ENCODE assay signal across 16 cellular contexts in the genomic region with DNA sequence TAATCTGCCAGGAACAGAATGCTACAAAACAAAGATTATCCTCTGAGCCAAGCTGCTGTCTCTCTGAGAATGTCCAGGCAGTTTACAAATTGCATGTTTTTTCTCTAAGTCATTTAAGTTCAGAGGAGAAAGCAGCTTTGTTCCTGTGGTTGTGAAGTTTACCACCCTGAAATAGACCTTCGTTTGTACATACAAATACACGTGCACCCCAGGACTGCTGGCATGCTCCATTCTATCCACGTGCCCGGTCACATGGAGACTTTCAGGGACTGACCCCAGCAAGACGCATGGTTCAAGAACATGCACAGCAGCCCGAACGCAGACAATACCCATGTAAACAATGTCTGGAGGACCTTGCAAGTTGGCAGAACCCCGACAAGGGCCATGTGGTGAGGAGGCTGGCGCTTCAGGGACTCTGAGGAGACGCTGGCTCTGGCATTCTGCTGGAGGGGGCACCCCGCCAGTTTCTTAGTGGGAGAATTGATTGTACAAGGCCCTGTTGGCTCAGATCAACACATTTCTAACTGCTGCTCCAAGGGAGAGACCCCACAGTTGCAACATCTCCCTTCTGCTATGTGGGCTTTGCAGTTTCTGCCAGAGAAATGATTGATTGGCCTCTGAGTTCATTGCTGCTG. TPM values are rescaled to one million over a fixed set of nuclear protein-coding genes. Genes with fewer than 3 reads are reported as not detected.
A peak's percentile ranks its signal among the peaks of the same experiment; 100 is the strongest.
DNase-seq lines count a peak whose midpoint lies in the region; ATAC-seq and TF ChIP-seq lines count a peak whose summit lies in the region.
"Had no signal": no experiment of that assay in that cellular context is flagged by ENCODE, and none has a peak within 500 bp of the region (broad histone marks: within the 10 kb centered on the region; RNA-seq: fewer than 3 reads in every experiment).

No MANE protein-coding gene starts in this region.

- TF ChIP-seq CTCF in activated CD8-positive, alpha-beta T cell treated with anti-CD3 and anti-CD28 coated beads for 36 hours (IDR thresholded peaks at IDR 0.05): no peak
- TF ChIP-seq CTCF in endodermal cell (conservative IDR thresholded peaks at IDR 0.05): no peak
- no peak for TF ChIP-seq CTCF in testis (IDR thresholded peaks at IDR 0.05)

- intact Hi-C loops in activated CD8-positive, alpha-beta T cell treated with anti-CD3 and anti-CD28 coated beads for 36 hours (cut with micrococcal nuclease): no loop called here
- intact Hi-C loops in testis (cut with DNase I; ENCODE audit: low total_unique reads): loop anchor here (5.0 kb wide), 3 partner anchors 46 to 136 kb away; a partner anchor contains a TSS

- H3K27me3 Mint-ChIP-seq in activated CD8-positive, alpha-beta T cell treated with anti-CD3 and anti-CD28 coated beads, Interleukin-2, amount 10 ng/mL, durations not matched to agents 7 days and 5 days (ENCODE audit: low read depth): peaks cover 5% of the 10 kb centered on the region
- no peaks in the 10 kb centered on the region for H3K27me3 Mint-ChIP-seq in activated CD8-positive, alpha-beta T cell treated with anti-CD3 and anti-CD28 coated beads for 36 hours
- H3K27me3 Mint-ChIP-seq in endodermal cell (ENCODE audit: insufficient read depth): peaks cover 7% of the 10 kb centered on the region

- H3K9me3 ChIP-seq in endodermal cell (ENCODE audit: control insufficient read depth, low read length): no peaks in the 10 kb centered on the region
- H3K9me3 ChIP-seq in testis: no peaks in the 10 kb centered on the region
- H3K9me3 ChIP-seq: A549 had no signal

- no peak for DNase-seq in activated CD8-positive, alpha-beta T cell treated with anti-CD3 and anti-CD28 coated beads, Interleukin-2, amount 10 ng/mL, durations not matched to agents 7 days and 5 days
- DNase-seq in activated CD8-positive, alpha-beta T cell treated with anti-CD3 and anti-CD28 coated beads for 36 hours: no peak
- no peak for DNase-seq in endodermal cell
- DNase-seq in midbrain (lab: John Stamatoyannopoulos, UW): peak; percentile 34
- peak; percentile 66 for DNase-seq in testis
- DNase-seq in NCI-H2029 treated with DMSO at 0.1 percent for 48 hours (lab: John Stamatoyannopoulos, UW): no peak
- DNase-seq: foreskin keratinocyte; NCI-H1694; NK-92 treated with Interleukin-12 subunit alpha and Interleukin-12 subunit beta, amount 100 ng/mL, for 24 hours; stimulated activated CD8-positive, alpha-beta memory T cell treated with anti-CD3 and anti-CD28 coated beads, Interleukin-4, amount 100 ng/mL, for 48 hours had no signal

- WGBS in endodermal cell (ENCODE audit: insufficient coverage in 1 of 2, insufficient read length in 1 of 2), 2 experiments: 81 to 94% methylated on average over 6 to 11 of the region's 11 CpGs
- WGBS in testis, 2 donors: 35 to 43% methylated on average over 10 to 11 of the region's 11 CpGs

- POLR2A ChIA-PET in activated CD8-positive, alpha-beta T cell treated with anti-CD3 and anti-CD28 coated beads, Interleukin-2, amount 10 ng/mL, durations not matched to agents 7 days and 5 days (lab: Charles Lee): interaction anchor here (0.7 to 1.9 kb wide), 5 partner anchors 10 to 111 kb away, joined by 3 to 6 read pairs (median 3); a partner anchor contains a TSS
- POLR2A ChIA-PET in activated CD8-positive, alpha-beta T cell treated with anti-CD3 and anti-CD28 coated beads for 36 hours (lab: Charles Lee): interaction anchor here (3.0 kb wide), 1 partner anchor 95 kb away, joined by 9 read pairs; a partner anchor contains a TSS

- H3K36me3 Mint-ChIP-seq in activated CD8-positive, alpha-beta T cell treated with anti-CD3 and anti-CD28 coated beads, Interleukin-2, amount 10 ng/mL, durations not matched to agents 7 days and 5 days (ENCODE audit: low read depth): no peaks in the 10 kb centered on the region
- H3K36me3 Mint-ChIP-seq in activated CD8-positive, alpha-beta T cell treated with anti-CD3 and anti-CD28 coated beads for 36 hours (ENCODE audit: low read depth): no peaks in the 10 kb centered on the region
- no peaks in the 10 kb centered on the region for H3K36me3 Mint-ChIP-seq in endodermal cell (ENCODE audit: low read depth)
- H3K36me3 Mint-ChIP-seq: memory B cell had no signal

- H3K27ac ChIP-seq in endodermal cell (ENCODE audit: low read depth, low read length) (peak overlapping the region; percentile 44), testis (peak overlapping the region; percentile 46 to 78)
- H3K27ac ChIP-seq: A549, foreskin keratinocyte had no signal

- peak overlapping the region; percentile 84 for H3K27ac Mint-ChIP-seq in activated CD8-positive, alpha-beta T cell treated with anti-CD3 and anti-CD28 coated beads, Interleukin-2, amount 10 ng/mL, durations not matched to agents 7 days and 5 days
- H3K27ac Mint-ChIP-seq in activated CD8-positive, alpha-beta T cell treated with anti-CD3 and anti-CD28 coated beads for 36 hours: no peak overlapping the region
- H3K27ac Mint-ChIP-seq in endodermal cell: no peak overlapping the region
- H3K27ac Mint-ChIP-seq: memory B cell had no signal

- no peaks in the 10 kb centered on the region for H3K27me3 ChIP-seq in endodermal cell (ENCODE audit: control insufficient read depth, insufficient read depth, low read length, poor library complexity, severe bottlenecking)
- H3K27me3 ChIP-seq in testis: no peaks in the 10 kb centered on the region

- ATAC-seq in activated CD8-positive, alpha-beta T cell treated with anti-CD3 and anti-CD28 coated beads, Interleukin-2, amount 10 ng/mL, durations not matched to agents 7 days and 5 days: no peak
- no peak for ATAC-seq in activated CD8-positive, alpha-beta T cell treated with anti-CD3 and anti-CD28 coated beads for 36 hours
- ATAC-seq in HG03439 (IDR thresholded peaks at IDR 0.05; ENCODE audit: unreplicated experiment) (no peak), GM21528 (IDR thresholded peaks at IDR 0.05; ENCODE audit: low FRiP score, unreplicated experiment) (no peak)
- ATAC-seq: A549, foreskin keratinocyte had no signal

- H3K4me1 ChIP-seq in endodermal cell (ENCODE audit: control insufficient read depth, insufficient read depth, low read length) (peaks cover 8% of the 10 kb centered on the region), testis (peaks cover 46% of the 10 kb centered on the region)
- H3K4me1 ChIP-seq: A549, foreskin keratinocyte had no signal

- H3K9me3 Mint-ChIP-seq in activated CD8-positive, alpha-beta T cell treated with anti-CD3 and anti-CD28 coated beads, Interleukin-2, amount 10 ng/mL, durations not matched to agents 7 days and 5 days (ENCODE audit: insufficient read depth): no peaks in the 10 kb centered on the region
- H3K9me3 Mint-ChIP-seq in activated CD8-positive, alpha-beta T cell treated with anti-CD3 and anti-CD28 coated beads for 36 hours: no peaks in the 10 kb centered on the region
- no peaks in the 10 kb centered on the region for H3K9me3 Mint-ChIP-seq in endodermal cell
- H3K9me3 Mint-ChIP-seq: memory B cell; T-helper 1 cell treated with Interleukin-12 subunit alpha and Interleukin-12 subunit beta and Interleukin-4 antibody, amounts not matched to agents 30 μg/mL and 1 μg/mL, for 36 hours had no signal

- peaks cover 37% of the 10 kb centered on the region for H3K4me1 Mint-ChIP-seq in activated CD8-positive, alpha-beta T cell treated with anti-CD3 and anti-CD28 coated beads, Interleukin-2, amount 10 ng/mL, durations not matched to agents 7 days and 5 days (ENCODE audit: low read depth)
- H3K4me1 Mint-ChIP-seq in activated CD8-positive, alpha-beta T cell treated with anti-CD3 and anti-CD28 coated beads for 36 hours (ENCODE audit: low read depth): peaks cover 18% of the 10 kb centered on the region
- peaks cover 11% of the 10 kb centered on the region for H3K4me1 Mint-ChIP-seq in endodermal cell

- no peak overlapping the region for H3K4me3 Mint-ChIP-seq in activated CD8-positive, alpha-beta T cell treated with anti-CD3 and anti-CD28 coated beads, Interleukin-2, amount 10 ng/mL, durations not matched to agents 7 days and 5 days
- H3K4me3 Mint-ChIP-seq in activated CD8-positive, alpha-beta T cell treated with anti-CD3 and anti-CD28 coated beads for 36 hours: no peak overlapping the region
- no peak overlapping the region for H3K4me3 Mint-ChIP-seq in endodermal cell
- H3K4me3 Mint-ChIP-seq: memory B cell; T-helper 1 cell treated with Interleukin-12 subunit alpha and Interleukin-12 subunit beta and Interleukin-4 antibody, amounts not matched to agents 30 μg/mL and 1 μg/mL, for 36 hours had no signal

- H3K9ac ChIP-seq in endodermal cell (ENCODE audit: extremely low read depth, low read length, poor library complexity, severe bottlenecking): no peak overlapping the region

- CTCF ChIA-PET in activated CD8-positive, alpha-beta T cell treated with anti-CD3 and anti-CD28 coated beads, Interleukin-2, amount 10 ng/mL, durations not matched to agents 7 days and 5 days (lab: Charles Lee): interaction anchor here (0.7 to 13.3 kb wide), 8 partner anchors 9 to 120 kb away, joined by 3 to 253 read pairs (median 4); a partner anchor contains a TSS
- CTCF ChIA-PET in activated CD8-positive, alpha-beta T cell treated with anti-CD3 and anti-CD28 coated beads for 36 hours (lab: Charles Lee): interaction anchor here (0.8 to 6.8 kb wide), 8 partner anchors 10 to 159 kb away, joined by 3 to 147 read pairs (median 24); a partner anchor contains a TSS

- TF ChIP-seq POLR2A in testis (IDR thresholded peaks at IDR 0.05): no peak

- H3K4me3 ChIP-seq in endodermal cell (ENCODE audit: low read length) (no peak overlapping the region), testis (no peak overlapping the region)
- H3K4me3 ChIP-seq: A549 had no signal

- no peaks in the 10 kb centered on the region for H3K36me3 ChIP-seq in endodermal cell (ENCODE audit: control insufficient read depth, insufficient read depth, low read length)
- no peaks in the 10 kb centered on the region for H3K36me3 ChIP-seq in testis (ENCODE audit: low read depth, missing control alignments)

RNA-seq across cellular contexts. Expression of a gene that starts 33.3 kb away (rescaled TPM):
- 1 to 10 TPM in 1 of 2 experiments, under 1 TPM in 1; 0.39 to 1.2 TPM for total RNA-seq in activated CD8-positive, alpha-beta T cell treated with anti-CD3 and anti-CD28 coated beads, Interleukin-2, amount 10 ng/mL, durations not matched to agents 7 days and 5 days
- total RNA-seq in activated CD8-positive, alpha-beta T cell treated with anti-CD3 and anti-CD28 coated beads for 36 hours: under 1 TPM; 0.72 to 0.77 TPM
- total RNA-seq in endodermal cell (under 1 TPM in 1 of 2 donors, not detected in 1; 0.55 TPM), testis (10 to 100 TPM; 19.7 to 20.6 TPM)
- polyA plus RNA-seq in endodermal cell (2013, experiment 1 of 2): 0.46 TPM
- 0.79 TPM for polyA plus RNA-seq in endodermal cell (2013, experiment 2 of 2)
- polyA plus RNA-seq in testis (ENCODE audit: insufficient read depth, low read depth, low replicate concordance): 11.6 TPM
- total RNA-seq: foreskin keratinocyte, HT1080 had no signal
- polyA plus RNA-seq: foreskin keratinocyte had no signal

Comparison
In these comparisons a context has a peak if more than half of its experiments do, and no peak if none do; other contexts are left out.
1. DNase-seq: peak in midbrain (single experiment) and testis (single experiment); none in activated CD8-positive, alpha-beta T cell treated with anti-CD3 and anti-CD28 coated beads, Interleukin-2, amount 10 ng/mL, durations not matched to agents 7 days and 5 days (single experiment), activated CD8-positive, alpha-beta T cell treated with anti-CD3 and anti-CD28 coated beads for 36 hours (single experiment), endodermal cell (single experiment) and NCI-H2029 treated with DMSO at 0.1 percent for 48 hours (single experiment).
2. RNA of a gene that starts 33.3 kb away (total RNA-seq): 19.7 to 20.6 TPM in testis; 0.39 to 1.2 TPM in activated CD8-positive, alpha-beta T cell treated with anti-CD3 and anti-CD28 coated beads, Interleukin-2, amount 10 ng/mL, durations not matched to agents 7 days and 5 days, 0.72 to 0.77 TPM in activated CD8-positive, alpha-beta T cell treated with anti-CD3 and anti-CD28 coated beads for 36 hours and 0.55 TPM in endodermal cell; every median in the first group is over 4 times any median in the second.